In genomic region chr20:20207872-20208271, GRCh38 we compare ENCODE assay signal across 9 cellular contexts.
DNase-seq lines count a peak whose midpoint lies in the region; ATAC-seq, FAIRE-seq and TF ChIP-seq lines count a peak whose summit lies in the region.
"Had no signal": no experiment of that assay in that cellular context is flagged by ENCODE, and none has a peak within 500 bp of the region (broad histone marks: within the 10 kb centered on the region; RNA-seq: fewer than 3 reads in every experiment).

No MANE protein-coding gene starts in this region.

- no peaks in the 10 kb centered on the region for H3K9me3 Mint-ChIP-seq in natural killer cell treated with Interleukin-12 subunit alpha and Interleukin-12 subunit beta and Interleukin-15 and Interleukin-18, amount 100 ng/mL, for 72 hours

- peaks cover 55 to 69% of the 10 kb centered on the region in 2 donors for H3K4me1 Mint-ChIP-seq in natural killer cell treated with Interleukin-12 subunit alpha and Interleukin-12 subunit beta and Interleukin-15 and Interleukin-18, amount 100 ng/mL, for 72 hours (ENCODE audit: low read depth in 2 of 2)

- H3K36me3 Mint-ChIP-seq in natural killer cell treated with Interleukin-12 subunit alpha and Interleukin-12 subunit beta and Interleukin-15 and Interleukin-18, amount 100 ng/mL, for 72 hours = no peaks in the 10 kb centered on the region

- FAIRE-seq in D721Med (lab: Jason Lieb, UNC) = no peak

- TF ChIP-seq CTCF in D721Med (IDR thresholded peaks at IDR 0.05; ENCODE audit: insufficient read depth, missing control alignments) = no peak

- ATAC-seq in GM19035 (IDR thresholded peaks at IDR 0.05; ENCODE audit: unreplicated experiment) (peak; percentile 69), GM21786 (IDR thresholded peaks at IDR 0.05; ENCODE audit: unreplicated experiment) (peak; percentile 52), HG03342 (IDR thresholded peaks at IDR 0.05; ENCODE audit: unreplicated experiment) (peak; percentile 65)
- peak; percentile 91 to 95 for ATAC-seq in natural killer cell treated with Interleukin-12 subunit alpha and Interleukin-12 subunit beta and Interleukin-15 and Interleukin-18, amount 100 ng/mL, for 72 hours
- ATAC-seq: gastroesophageal sphincter, left lobe of liver had no signal

- H3K27ac Mint-ChIP-seq in natural killer cell treated with Interleukin-12 subunit alpha and Interleukin-12 subunit beta and Interleukin-15 and Interleukin-18, amount 100 ng/mL, for 72 hours = peak overlapping the region; percentile 81 to 83

- no peaks in the 10 kb centered on the region for H3K27me3 Mint-ChIP-seq in natural killer cell treated with Interleukin-12 subunit alpha and Interleukin-12 subunit beta and Interleukin-15 and Interleukin-18, amount 100 ng/mL, for 72 hours

- peak overlapping the region; percentile 62 for H3K4me3 Mint-ChIP-seq in natural killer cell treated with Interleukin-12 subunit alpha and Interleukin-12 subunit beta and Interleukin-15 and Interleukin-18, amount 100 ng/mL, for 72 hours

- DNase-seq in natural killer cell treated with Interleukin-12 subunit alpha and Interleukin-12 subunit beta and Interleukin-15 and Interleukin-18, amount 100 ng/mL, for 72 hours (ENCODE audit: low spot score) = peak; percentile 81
- DNase-seq in D721Med (ENCODE audit: insufficient read length, low spot score) = no peak
- DNase-seq in inferior parietal cortex (ENCODE audit: extremely low spot score) = no peak
- DNase-seq in A172 (ENCODE audit: low spot score) = no peak
